8 cellular contexts compared by ENCODE assay signal in the genomic region with DNA sequence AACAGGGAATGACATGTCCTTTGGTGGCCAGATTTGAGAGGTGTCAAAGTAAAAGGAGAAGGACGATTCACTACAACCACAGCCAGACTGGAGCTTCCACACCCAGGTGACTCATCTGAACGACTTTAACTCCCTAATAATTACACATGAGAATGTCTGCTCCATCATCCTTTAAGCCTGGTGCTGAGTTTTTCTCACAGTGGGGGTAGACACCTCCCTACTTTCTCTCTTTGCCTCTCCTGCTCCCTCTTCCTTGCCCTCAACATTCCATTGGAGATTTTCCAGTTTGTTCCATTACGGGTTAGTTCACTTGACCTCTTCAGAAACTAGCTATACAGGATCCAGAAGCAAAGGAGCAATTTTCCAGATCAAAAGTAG.
A peak's percentile ranks its signal among the peaks of the same experiment; 100 is the strongest.
DNase-seq lines count a peak whose midpoint lies in the region; ATAC-seq and TF ChIP-seq lines count a peak whose summit lies in the region.

No MANE protein-coding gene starts in this region.

- no peak for TF ChIP-seq POLR2A in stomach (IDR thresholded peaks at IDR 0.05)

- intact Hi-C loops in activated CD8-positive, alpha-beta T cell treated with anti-CD3 and anti-CD28 coated beads for 36 hours (cut with micrococcal nuclease) = loop anchor here (5.0 to 10.0 kb wide), 2 partner anchors 80 to 83 kb away; no protein-coding TSS in a partner anchor
- intact Hi-C loops in stomach (cut with DNase I; ENCODE audit: low total_unique reads) = no loop called here

- peak overlapping the region in 4 of 5 donors; percentile 66 to 76 (median 72) for H3K27ac ChIP-seq in stomach

- CTCF ChIA-PET in activated CD8-positive, alpha-beta T cell treated with anti-CD3 and anti-CD28 coated beads for 36 hours (lab: Charles Lee) = interaction anchor here (1.3 to 13.9 kb wide), 5 partner anchors 17 to 158 kb away, joined by 3 to 135 read pairs (median 3); a partner anchor contains a TSS

- peak overlapping the region; percentile 68 for H3K4me3 Mint-ChIP-seq in activated CD8-positive, alpha-beta T cell treated with anti-CD3 and anti-CD28 coated beads for 36 hours

- no peak for TF ChIP-seq CTCF in activated CD8-positive, alpha-beta T cell treated with anti-CD3 and anti-CD28 coated beads for 36 hours (IDR thresholded peaks at IDR 0.05)
- TF ChIP-seq CTCF in stomach (IDR thresholded peaks at IDR 0.05) = no peak

- H3K27me3 ChIP-seq in stomach = no peaks in the 10 kb centered on the region

- ATAC-seq in activated CD8-positive, alpha-beta T cell treated with anti-CD3 and anti-CD28 coated beads for 36 hours = no peak

- WGBS in stomach, 5 donors = 14 to 30% (median 17%) methylated on average over 3 of the region's 3 CpGs

- no peaks in the 10 kb centered on the region for H3K9me3 Mint-ChIP-seq in activated CD8-positive, alpha-beta T cell treated with anti-CD3 and anti-CD28 coated beads for 36 hours

- H3K36me3 Mint-ChIP-seq in activated CD8-positive, alpha-beta T cell treated with anti-CD3 and anti-CD28 coated beads for 36 hours (ENCODE audit: low read depth) = peaks cover 94% of the 10 kb centered on the region

- POLR2A ChIA-PET in activated CD8-positive, alpha-beta T cell treated with anti-CD3 and anti-CD28 coated beads for 36 hours (lab: Charles Lee) = interaction anchor here (0.7 to 21.8 kb wide), 11 partner anchors 10 to 235 kb away, joined by 3 to 434 read pairs (median 3); a partner anchor contains a TSS

- TF ChIP-seq EP300 in stomach (IDR thresholded peaks at IDR 0.05) = no peak

- H3K4me3 ChIP-seq in stomach = no peak overlapping the region

- no peaks in the 10 kb centered on the region for H3K27me3 Mint-ChIP-seq in activated CD8-positive, alpha-beta T cell treated with anti-CD3 and anti-CD28 coated beads for 36 hours

- peaks cover 0 to 38% (median 22%) of the 10 kb centered on the region in 4 donors for H3K36me3 ChIP-seq in stomach

- peaks cover 15 to 50% (median 34%) of the 10 kb centered on the region in 4 donors for H3K4me1 ChIP-seq in stomach

- H3K27ac Mint-ChIP-seq in activated CD8-positive, alpha-beta T cell treated with anti-CD3 and anti-CD28 coated beads for 36 hours = peak overlapping the region; percentile 100

- no peaks in the 10 kb centered on the region for H3K9me3 ChIP-seq in stomach

- DNase-seq in NOMO-1 (lab: John Stamatoyannopoulos, UW; ENCODE audit: unreplicated experiment in 2 of 2) = peak; percentile 6 to 25
- no peak for DNase-seq in NOMO-1 treated with dmso at 0.1 percent for 144 hours (lab: John Stamatoyannopoulos, UW; ENCODE audit: unreplicated experiment)
- no peak for DNase-seq in activated CD8-positive, alpha-beta T cell treated with anti-CD3 and anti-CD28 coated beads for 36 hours
- DNase-seq in glomerular visceral epithelial cell (ENCODE audit: extremely low spot score) = peak; percentile 83
- no peak for DNase-seq in stomach
- DNase-seq in AML-193 (lab: John Stamatoyannopoulos, UW) = no peak
- DNase-seq in NCI-H2107 treated with DMSO at 0.1 percent for 48 hours (lab: John Stamatoyannopoulos, UW; ENCODE audit: unreplicated experiment) = no peak
- DNase-seq in activated gamma-delta T cell (lab: John Stamatoyannopoulos, UW) = no peak

- H3K4me1 Mint-ChIP-seq in activated CD8-positive, alpha-beta T cell treated with anti-CD3 and anti-CD28 coated beads for 36 hours (ENCODE audit: low read depth) = peaks cover 98% of the 10 kb centered on the region

Comparison
In these comparisons a context has a peak if more than half of its experiments do, and no peak if none do; other contexts are left out.
1. DNase-seq: peak in NOMO-1 (2 of 2) and glomerular visceral epithelial cell (single experiment); none in NOMO-1 treated with dmso at 0.1 percent for 144 hours (single experiment), activated CD8-positive, alpha-beta T cell treated with anti-CD3 and anti-CD28 coated beads for 36 hours (single experiment), stomach (single experiment), AML-193 (0 of 2), NCI-H2107 treated with DMSO at 0.1 percent for 48 hours (single experiment) and activated gamma-delta T cell (single experiment).